Comparison of ENCODE assay signal across 8 cellular contexts in genomic region chr1:2133879-2134215, GRCh38.
DNase-seq lines count a peak whose midpoint lies in the region; TF ChIP-seq lines count a peak whose summit lies in the region.

No MANE protein-coding gene starts in this region.

- CTCF ChIA-PET in OCI-LY7 (lab: Charles Lee; ENCODE audit: unreplicated experiment) = interaction anchor here (0.6 to 1.0 kb wide), 3 partner anchors 90 to 349 kb away, joined by 3 to 6 read pairs (median 3); no protein-coding TSS in a partner anchor

- DNase-seq in BE2C = no peak
- DNase-seq in OCI-LY7 (ENCODE audit: low spot score) = no peak
- no peak for DNase-seq in fibroblast of mammary gland (ENCODE audit: low read depth)
- no peak for DNase-seq in neuronal stem cell (ENCODE audit: low spot score)
- no peak for DNase-seq in activated gamma-delta T cell treated with Interleukin-2 at 50 U/mL for 16 hours
- no peak for DNase-seq in activated CD4-positive, alpha-beta T cell treated with anti-CD3 and anti-CD28 coated beads for 48 hours
- no peak for DNase-seq in stimulated activated CD4-positive, alpha-beta T cell treated with anti-CD3 and anti-CD28 coated beads, Interleukin-4, amount 100 ng/mL, for 4 hours
- DNase-seq in nucleus accumbens (lab: John Stamatoyannopoulos, UW) = no peak

- H4K8ac ChIP-seq in neuronal stem cell (ENCODE audit: low read depth, low read length) = no peak overlapping the region

- no peaks in the 10 kb centered on the region for H3K36me3 ChIP-seq in BE2C
- H3K36me3 ChIP-seq in OCI-LY7 (ENCODE audit: insufficient read depth, low read length) = no peaks in the 10 kb centered on the region
- H3K36me3 ChIP-seq in neuronal stem cell (replicated peaks in 1 of 2; ENCODE audit: control insufficient read depth in 2 of 2, insufficient read depth in 2 of 2, low read length in 2 of 2) = no peaks in the 10 kb centered on the region

- peak overlapping the region; percentile 95 for H3K18ac ChIP-seq in neuronal stem cell (ENCODE audit: low read length)

- no peaks in the 10 kb centered on the region for H3K79me2 ChIP-seq in OCI-LY7 (ENCODE audit: insufficient read depth, low read depth, low read length)

- H3K4me2 ChIP-seq in OCI-LY7 (ENCODE audit: low read length) = peak overlapping the region; percentile 81
- peak overlapping the region; percentile 52 for H3K4me2 ChIP-seq in neuronal stem cell (ENCODE audit: insufficient read depth, low read length, poor library complexity, severe bottlenecking)

- POLR2A ChIA-PET in OCI-LY7 (lab: Charles Lee) = no interaction called here

- H2BK120ac ChIP-seq in neuronal stem cell (ENCODE audit: low read depth, low read length) = no peak overlapping the region

- no peak overlapping the region for H3K14ac ChIP-seq in neuronal stem cell (ENCODE audit: low read length)

- H2BK15ac ChIP-seq in neuronal stem cell (ENCODE audit: low read length) = no peak overlapping the region

- H3K4me1 ChIP-seq in BE2C (peaks cover 17% of the 10 kb centered on the region), OCI-LY7 (ENCODE audit: insufficient read depth, low read length, poor library complexity, severe bottlenecking) (peaks cover 7% of the 10 kb centered on the region), neuronal stem cell (ENCODE audit: control insufficient read depth in 2 of 2, insufficient read depth in 1 of 2, low read depth in 1 of 2, low read length in 2 of 2) (peaks cover 32 to 34% of the 10 kb centered on the region in 2 donors)

- no peaks in the 10 kb centered on the region for H3K27me3 ChIP-seq in BE2C
- H3K27me3 ChIP-seq in neuronal stem cell (ENCODE audit: control insufficient read depth in 3 of 3, insufficient read depth in 3 of 3, low read depth in 1 of 3, low read length in 3 of 3) = peaks cover 0 to 17% (median 0%) of the 10 kb centered on the region in 3 experiments

- H3K4ac ChIP-seq in neuronal stem cell (ENCODE audit: low read length) = peak overlapping the region; percentile 71

- H2AFZ ChIP-seq in OCI-LY7 (ENCODE audit: low read length) (0 out of 2 replicates have a peak overlapping the region, but pooled peaks have one; percentile 21), neuronal stem cell (ENCODE audit: low read length) (peak overlapping the region; percentile 22)

- TF ChIP-seq CTCF in BE2C (IDR thresholded peaks at IDR 0.05; ENCODE audit: low read depth, low read length) = no peak
- no peak for TF ChIP-seq CTCF in OCI-LY7 (conservative IDR thresholded peaks at IDR 0.05; ENCODE audit: low read length)
- no peak for TF ChIP-seq CTCF in fibroblast of mammary gland (conservative IDR thresholded peaks at IDR 0.05; ENCODE audit: control insufficient read depth, insufficient read depth, low read depth, low read length)

- H3K9ac ChIP-seq in neuronal stem cell (ENCODE audit: low read depth, low read length, poor library complexity) = no peak overlapping the region

- peak overlapping the region; percentile 72 for H2AK5ac ChIP-seq in neuronal stem cell (ENCODE audit: low read depth, low read length)

- H4K20me1 ChIP-seq in OCI-LY7 (ENCODE audit: insufficient read depth, low read length) = no peaks in the 10 kb centered on the region

- peak overlapping the region; percentile 57 for H3K23ac ChIP-seq in neuronal stem cell (ENCODE audit: low read depth, low read length, poor library complexity)

- H3K4me3 ChIP-seq in BE2C (ENCODE audit: low read depth, low read length) = peak overlapping the region; percentile 62
- peak overlapping the region; percentile 63 for H3K4me3 ChIP-seq in OCI-LY7 (ENCODE audit: low read depth, low read length, poor library complexity, severe bottlenecking)
- peak overlapping the region; percentile 43 for H3K4me3 ChIP-seq in fibroblast of mammary gland (ENCODE audit: control insufficient read depth, low read depth, low read length)
- peak overlapping the region in 1 of 2 donors; percentile 28 for H3K4me3 ChIP-seq in neuronal stem cell (ENCODE audit: low read length in 2 of 2)

- WGBS in neuronal stem cell (ENCODE audit: extremely low coverage in 2 of 2, insufficient read length in 2 of 2, insufficient replicate concordance in 1 of 2), 2 donors = no CpG with 5 or more reads among the region's 17 CpGs

- no peak overlapping the region for H3K27ac ChIP-seq in OCI-LY7 (ENCODE audit: low read depth, low read length, poor library complexity, severe bottlenecking)
- peak overlapping the region; percentile 72 for H3K27ac ChIP-seq in neuronal stem cell (replicated peaks; ENCODE audit: low read length)

- intact Hi-C loops in OCI-LY7 (cut with micrococcal nuclease; ENCODE audit: unreplicated experiment) = loop anchor here (2.0 kb wide), 1 partner anchor 215 kb away; the partner anchor contains the start of gene TMEM52

- H2BK12ac ChIP-seq in neuronal stem cell (ENCODE audit: low read length) = no peak overlapping the region

- peaks cover 8% of the 10 kb centered on the region for H3K79me1 ChIP-seq in neuronal stem cell (ENCODE audit: low read depth, low read length)

- H4K91ac ChIP-seq in neuronal stem cell (ENCODE audit: low read depth, low read length, poor library complexity) = no peak overlapping the region

- H2BK5ac ChIP-seq in neuronal stem cell (ENCODE audit: low read length) = no peak overlapping the region

- no peaks in the 10 kb centered on the region for H3K9me2 ChIP-seq in OCI-LY7 (ENCODE audit: insufficient read depth, low read length)

- H3K9me3 ChIP-seq in BE2C (no peaks in the 10 kb centered on the region), OCI-LY7 (ENCODE audit: low read length) (no peaks in the 10 kb centered on the region), neuronal stem cell (replicated peaks in 1 of 2; ENCODE audit: control insufficient read depth in 2 of 2, insufficient read depth in 1 of 2, low read depth in 1 of 2, low read length in 2 of 2) (peaks cover 0 to 1% of the 10 kb centered on the region in 2 donors)

- BruUV-seq in OCI-LY7 (replicated peaks; lab: Mats Ljungman, UMichigan) = no TSS peak
